In genomic region chr11:88103337-88104206, GRCh38 we compare ENCODE assay signal across 8 cellular contexts.
DNase-seq lines count a peak whose midpoint lies in the region; ATAC-seq, FAIRE-seq and TF ChIP-seq lines count a peak whose summit lies in the region.

No MANE protein-coding gene starts in this region.

- H3K9me2 ChIP-seq in PC-9 (ENCODE audit: insufficient read depth): no peaks in the 10 kb centered on the region

- POLR2A ChIA-PET in PC-9 (lab: Charles Lee; ENCODE audit: unreplicated experiment) (interaction anchor here (0.6 kb wide), 1 partner anchor 306 kb away, joined by 5 read pairs; no protein-coding TSS in a partner anchor), GM12878 (lab: Charles Lee) (no interaction called here)

- intact Hi-C loops in PC-9 (cut with micrococcal nuclease; ENCODE audit: unreplicated experiment): loop anchor here (1.0 kb wide), 1 partner anchor 441 kb away; no protein-coding TSS in a partner anchor
- intact Hi-C loops in GM12878 (cut with micrococcal nuclease; ENCODE audit: unreplicated experiment): loop anchor here (1.0 to 5.0 kb wide), 6 partner anchors 92 to 784 kb away; partner anchors contain the start of gene CTSC

- no peak overlapping the region for H3K9ac ChIP-seq in GM12878 (ENCODE audit: control insufficient read depth, insufficient read depth, low read length)

- no peaks in the 10 kb centered on the region for H3K79me2 ChIP-seq in PC-9 (ENCODE audit: low read depth)
- no peaks in the 10 kb centered on the region for H3K79me2 ChIP-seq in GM12878 (ENCODE audit: control insufficient read depth, insufficient read depth, low read length)

- DNase-seq in activated CD4-positive, alpha-beta T cell treated with anti-CD3 and anti-CD28 coated beads for 4 hours: peak; percentile 6 to 14
- DNase-seq in activated CD4-positive, alpha-beta T cell treated with anti-CD3 and anti-CD28 coated beads, Interleukin-2, amount 50 U/mL, for 4 hours: no peak
- peak; percentile 6 to 57 for DNase-seq in PC-9
- DNase-seq in GM12878 (ENCODE audit: low read depth, low spot score): peak; percentile 53
- peak; percentile 65 to 82 for DNase-seq in lung microvascular endothelial cell (ENCODE audit: low read depth in 2 of 2)
- DNase-seq in NCI-H128 (lab: John Stamatoyannopoulos, UW; ENCODE audit: unreplicated experiment): no peak

- SMC1A ChIA-PET in GM12878 (lab: Charles Lee; ENCODE audit: uncharacterized antibody, unreplicated experiment): interaction anchor here (0.7 to 4.3 kb wide), 18 partner anchors 10 to 449 kb away, joined by 3 to 25 read pairs (median 5); no protein-coding TSS in a partner anchor

- H3K27ac ChIP-seq in PC-9: no peak overlapping the region
- H3K27ac ChIP-seq in GM12878 (ENCODE audit: control insufficient read depth, insufficient read depth): no peak overlapping the region

- RAD21 ChIA-PET in GM12878 (lab: Charles Lee; ENCODE audit: unreplicated experiment): interaction anchor here (0.6 to 1.9 kb wide), 8 partner anchors 60 to 442 kb away, joined by 3 to 7 read pairs (median 4); no protein-coding TSS in a partner anchor

- H3K4me2 ChIP-seq in PC-9 (no peak overlapping the region), GM12878 (ENCODE audit: control insufficient read depth, insufficient read depth) (no peak overlapping the region)

- no peak for TF ChIP-seq EP300 in GM12878 (IDR thresholded peaks at IDR 0.05; ENCODE audit: borderline replicate concordance in 1 of 2, control insufficient read depth in 1 of 2, low read depth in 2 of 2, low read length in 2 of 2)

- H3K4me1 ChIP-seq in PC-9 (replicated peaks; ENCODE audit: insufficient read depth) (0 out of 2 replicates have a peak, but pooled peaks cover 5% of the 10 kb centered on the region), GM12878 (ENCODE audit: control insufficient read depth, insufficient read depth, low read length) (peaks cover 3% of the 10 kb centered on the region)

- in situ Hi-C loops in GM12878 (cut with MboI): loop anchor here (5.0 kb wide), 1 partner anchor 439 kb away; no protein-coding TSS in a partner anchor

- H2AFZ ChIP-seq in PC-9 (no peak overlapping the region), GM12878 (ENCODE audit: control insufficient read depth, low read depth, low read length) (no peak overlapping the region; the same call in 1 of the 2 replicates)

- ATAC-seq in GM19455 (IDR thresholded peaks at IDR 0.05; ENCODE audit: unreplicated experiment): peak; percentile 90
- ATAC-seq in HG03439 (IDR thresholded peaks at IDR 0.05; ENCODE audit: unreplicated experiment): peak; percentile 90
- ATAC-seq in GM12878: peak; percentile 96

- 59% methylated on average over 9 of the region's 9 CpGs for WGBS in GM12878 (ENCODE audit: insufficient coverage, insufficient replicate concordance, low lambda C conversion rate, missing lambda C conversion rate)

- H3K36me3 ChIP-seq in PC-9 (ENCODE audit: low read depth) (no peaks in the 10 kb centered on the region), GM12878 (ENCODE audit: control insufficient read depth in 2 of 2, insufficient read depth in 2 of 2, low read length in 1 of 2) (no peaks in the 10 kb centered on the region)

- CTCF ChIA-PET in PC-9 (lab: Charles Lee): no interaction called here
- CTCF ChIA-PET in GM12878 (lab: Yijun Ruan, JAX): interaction anchor here (0.6 to 4.2 kb wide), 21 partner anchors 10 to 783 kb away, joined by 3 to 21 read pairs (median 4); no protein-coding TSS in a partner anchor

- TF ChIP-seq POLR2A in GM12878 (IDR thresholded peaks at IDR 0.05; ENCODE audit: low read depth, low read length): no peak

- H3K9me3 ChIP-seq in PC-9 (ENCODE audit: insufficient read depth, low read depth) (no peaks in the 10 kb centered on the region), GM12878 (replicated peaks; ENCODE audit: control insufficient read depth, insufficient read depth, low read length) (no peaks in the 10 kb centered on the region)

- BruUV-seq in PC-9 (replicated peaks; lab: Mats Ljungman, UMichigan) (no TSS peak), GM12878 (replicated peaks; lab: Mats Ljungman, UMichigan) (no TSS peak)

- no peaks in the 10 kb centered on the region for H4K20me1 ChIP-seq in PC-9 (ENCODE audit: insufficient read depth)
- no peaks in the 10 kb centered on the region for H4K20me1 ChIP-seq in GM12878 (ENCODE audit: control insufficient read depth, insufficient read depth)

- H3F3A ChIP-seq in PC-9 (ENCODE audit: insufficient read depth, low read depth): no peaks in the 10 kb centered on the region

- H3K27me3 ChIP-seq in PC-9 (ENCODE audit: insufficient read depth, low read depth) (no peaks in the 10 kb centered on the region), GM12878 (replicated peaks in 1 of 2; ENCODE audit: control insufficient read depth in 2 of 2, insufficient read depth in 2 of 2, low read length in 1 of 2) (no peaks in the 10 kb centered on the region; a peak in 1 of 4 replicates)

- no peak overlapping the region for H3K4me3 ChIP-seq in PC-9
- H3K4me3 ChIP-seq in GM12878: no peak overlapping the region

- peak; percentile 59 for FAIRE-seq in GM12878 (lab: Jason Lieb, UNC)

- peak; percentile 68 for TF ChIP-seq CTCF in PC-9 (conservative IDR thresholded peaks at IDR 0.05)
- peak; percentile 77 to 90 (median 85) for TF ChIP-seq CTCF in GM12878 (IDR thresholded peaks at IDR 0.05 in 2 of 3, conservative IDR thresholded peaks at IDR 0.05 in 1 of 3; ENCODE audit: control insufficient read depth in 2 of 3, extremely low read depth in 1 of 3, insufficient read depth in 1 of 3, low read depth in 3 of 3, low read length in 3 of 3)

- peak; percentile 83 for TF ChIP-seq RAD21 in GM12878 (IDR thresholded peaks at IDR 0.05; ENCODE audit: insufficient read depth, low read depth, low read length)

TF ChIP-seq in GM12878, 131 proteins besides CTCF, POLR2A, EP300 and RAD21:
- 0 out of 2 replicates have a peak, but pooled peaks have one; percentile 72 for TF ChIP-seq WRNIP1 (IDR thresholded peaks at IDR 0.05; ENCODE audit: borderline replicate concordance, low read depth, low read length)
- peak; percentile 36; the same call in 1 of the 2 replicates for TF ChIP-seq IKZF1 (conservative IDR thresholded peaks at IDR 0.05)
- peak; percentile 89 for TF ChIP-seq SMC3 (IDR thresholded peaks at IDR 0.05; ENCODE audit: borderline replicate concordance, low read length)
- peak; percentile 57 for TF ChIP-seq YY1 (IDR thresholded peaks at IDR 0.05; ENCODE audit: low read depth, low read length)
- TF ChIP-seq IKZF2 (IDR thresholded peaks at IDR 0.05): peak in 1 of 2 experiments; percentile 13; a peak in 1 of 4 replicates
- peak; percentile 28; the same call in 1 of the 2 replicates for TF ChIP-seq FOXM1 (IDR thresholded peaks at IDR 0.05; ENCODE audit: low read depth, low read length)
- no peak for TF ChIP-seq RBBP5 (conservative IDR thresholded peaks at IDR 0.05)
- no peak for TF ChIP-seq NR2C2 (IDR thresholded peaks at IDR 0.05; ENCODE audit: borderline replicate concordance, control insufficient read depth, insufficient read length, low read depth)
- 0 out of 4 replicates have a peak, but pooled peaks of 1 of the 2 experiments have one; percentile 14 for TF ChIP-seq BHLHE40 (IDR thresholded peaks at IDR 0.05; ENCODE audit: borderline replicate concordance in 1 of 2, low read depth in 2 of 2, low read length in 1 of 2)
- TF ChIP-seq NBN (IDR thresholded peaks at IDR 0.05): 0 out of 2 replicates have a peak, but pooled peaks have one; percentile 28
- TF ChIP-seq ZNF592 (IDR thresholded peaks at IDR 0.05): 0 out of 2 replicates have a peak, but pooled peaks have one; percentile 29
- TF ChIP-seq ZNF384 (IDR thresholded peaks at IDR 0.05; ENCODE audit: borderline replicate concordance, low read depth, low read length): peak; percentile 56; the same call in 1 of the 2 replicates
- 0 out of 2 replicates have a peak, but pooled peaks have one; percentile 59 for TF ChIP-seq PAX8 (IDR thresholded peaks at IDR 0.05)
- no peak for TF ChIP-seq CEBPB (IDR thresholded peaks at IDR 0.05; ENCODE audit: borderline replicate concordance in 1 of 2, low read depth in 2 of 2, low read length in 2 of 2)
TF ChIP-seq in GM12878: peak in this region for 11.

Comparison
In these comparisons a context has a peak if more than half of its experiments do, and no peak if none do; other contexts are left out.
1. DNase-seq: peak in activated CD4-positive, alpha-beta T cell treated with anti-CD3 and anti-CD28 coated beads for 4 hours (2 of 2), PC-9 (2 of 2), GM12878 (single experiment) and lung microvascular endothelial cell (2 of 2); none in activated CD4-positive, alpha-beta T cell treated with anti-CD3 and anti-CD28 coated beads, Interleukin-2, amount 50 U/mL, for 4 hours (0 of 2) and NCI-H128 (single experiment).
2. Peak in every context shown above with its lines, with median percentiles within 50 percentile points of each other: ATAC-seq.